Comparison of ENCODE assay signal across 19 cellular contexts in the genomic region with DNA sequence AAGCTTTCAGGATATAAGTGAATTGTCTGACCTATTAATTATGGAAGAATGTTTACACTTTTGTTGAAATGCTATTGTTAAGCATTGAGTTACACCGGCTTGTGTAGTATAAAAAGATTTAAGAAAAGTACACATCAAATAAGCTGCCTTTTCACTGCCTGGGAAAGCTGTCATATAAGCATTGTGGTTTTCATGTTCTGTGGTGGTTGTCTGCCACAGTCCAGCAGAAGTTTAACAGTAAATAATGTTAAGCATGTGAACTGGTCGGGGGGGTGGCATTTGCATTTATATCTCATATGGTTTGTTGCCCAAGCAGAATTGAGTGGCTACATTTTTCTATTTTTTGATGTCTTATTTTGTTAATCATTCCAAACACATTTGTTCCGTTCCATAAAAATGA.
DNase-seq lines count a peak whose midpoint lies in the region; ATAC-seq, FAIRE-seq and TF ChIP-seq lines count a peak whose summit lies in the region.
"Had no signal": no experiment of that assay in that cellular context is flagged by ENCODE, and none has a peak within 500 bp of the region (broad histone marks: within the 10 kb centered on the region; RNA-seq: fewer than 3 reads in every experiment).

No MANE protein-coding gene starts in this region.

- H4K20me1 ChIP-seq in Loucy (ENCODE audit: insufficient read depth, low read length, poor library complexity, severe bottlenecking) (no peaks in the 10 kb centered on the region), Karpas-422 (ENCODE audit: insufficient read depth, low read depth, low read length) (no peaks in the 10 kb centered on the region)
- H4K20me1 ChIP-seq: BLaER1 treated with 17β-estradiol and CSF1 and Interleukin-3, amounts not matched to agents 10 nM and 100 nM had no signal

- H3K4me2 ChIP-seq in Loucy (ENCODE audit: low read depth, low read length, poor library complexity, severe bottlenecking) (peak overlapping the region; percentile 19), Karpas-422 (ENCODE audit: low read depth, low read length, poor library complexity, severe bottlenecking) (no peak overlapping the region)
- H3K4me2 ChIP-seq: BLaER1 treated with 17β-estradiol and CSF1 and Interleukin-3, amounts not matched to agents 10 nM and 100 nM had no signal

- TF ChIP-seq CTCF in Loucy (conservative IDR thresholded peaks at IDR 0.05; ENCODE audit: low read length): no peak
- TF ChIP-seq CTCF in epithelial cell of proximal tubule (conservative IDR thresholded peaks at IDR 0.05; ENCODE audit: low read depth, low read length): no peak

- H3K79me2 ChIP-seq in Loucy (ENCODE audit: insufficient read depth, low read length): no peaks in the 10 kb centered on the region
- H3K79me2 ChIP-seq in Karpas-422 (ENCODE audit: low read length): no peaks in the 10 kb centered on the region

- H3K9me3 ChIP-seq in Loucy (ENCODE audit: insufficient read depth, low read depth, low read length) (no peaks in the 10 kb centered on the region), small intestine (ENCODE audit: control insufficient read depth, low read depth) (no peaks in the 10 kb centered on the region), Karpas-422 (ENCODE audit: low read length) (0 out of 2 replicates have a peak, but pooled peaks cover 3% of the 10 kb centered on the region)

- H3K4me3 ChIP-seq in Loucy (ENCODE audit: low read length, poor library complexity, severe bottlenecking) (no peak overlapping the region), epithelial cell of proximal tubule (ENCODE audit: low read depth, low read length) (no peak overlapping the region), small intestine (ENCODE audit: low read depth in 1 of 2, low read length in 2 of 2) (no peak overlapping the region), Karpas-422 (ENCODE audit: low read length) (no peak overlapping the region)
- H3K4me3 ChIP-seq: BLaER1 treated with 17β-estradiol and CSF1 and Interleukin-3, amounts not matched to agents 10 nM and 100 nM; GM12878; GM23248; HAP-1; K562 had no signal

- no peaks in the 10 kb centered on the region for H3K36me3 ChIP-seq in Loucy (ENCODE audit: insufficient read depth, low read length)
- no peaks in the 10 kb centered on the region for H3K36me3 ChIP-seq in small intestine (ENCODE audit: control insufficient read depth in 2 of 2, insufficient read depth in 2 of 2, low read length in 2 of 2)
- no peaks in the 10 kb centered on the region for H3K36me3 ChIP-seq in Karpas-422 (ENCODE audit: insufficient read depth, low read length)
- H3K36me3 ChIP-seq: BLaER1 treated with 17β-estradiol and CSF1 and Interleukin-3, amounts not matched to agents 10 nM and 100 nM; HAP-1 had no signal

- H3F3A ChIP-seq in Loucy (ENCODE audit: low read depth): no peaks in the 10 kb centered on the region

- no peak overlapping the region for H3K27ac ChIP-seq in small intestine (ENCODE audit: low read depth in 1 of 2, low read length in 1 of 2)
- H3K27ac ChIP-seq in Karpas-422 (ENCODE audit: low read length): no peak overlapping the region
- H3K27ac ChIP-seq: BLaER1 treated with 17β-estradiol and CSF1 and Interleukin-3, amounts not matched to agents 10 nM and 100 nM; GM23248 had no signal

- WGBS in small intestine, 3 donors: 35 to 49% (median 38%) methylated on average over 3 of the region's 3 CpGs

- H3K9ac ChIP-seq in Loucy (ENCODE audit: low read depth, low read length, poor library complexity, severe bottlenecking) (no peak overlapping the region), Karpas-422 (ENCODE audit: low read length) (no peak overlapping the region)
- H3K9ac ChIP-seq: BLaER1 treated with 17β-estradiol and CSF1 and Interleukin-3, amounts not matched to agents 10 nM and 100 nM; GM23248 had no signal

- no peak for ATAC-seq in GM18520 (IDR thresholded peaks at IDR 0.05; ENCODE audit: unreplicated experiment)
- ATAC-seq: CD8-positive, alpha-beta T cell; GM12878; K562 had no signal

- no peak overlapping the region for H2AFZ ChIP-seq in Loucy (ENCODE audit: low read length)
- no peak overlapping the region for H2AFZ ChIP-seq in Karpas-422 (ENCODE audit: low read length)
- H2AFZ ChIP-seq: GM23248 had no signal

- no peak for FAIRE-seq in small intestine (lab: Jason Lieb, UNC)
- FAIRE-seq: D721Med, GM12878, GM19239, HTR-8/SVneo, K562 had no signal

- H3K4me1 ChIP-seq in Loucy (ENCODE audit: insufficient read depth, low read length, poor library complexity, severe bottlenecking) (peaks cover 20% of the 10 kb centered on the region), small intestine (ENCODE audit: control insufficient read depth in 2 of 2, insufficient read depth in 1 of 2, low read depth in 1 of 2, low read length in 1 of 2) (no peaks in the 10 kb centered on the region), Karpas-422 (ENCODE audit: low read length) (no peaks in the 10 kb centered on the region)
- H3K4me1 ChIP-seq: BLaER1 treated with 17β-estradiol and CSF1 and Interleukin-3, amounts not matched to agents 10 nM and 100 nM; HAP-1 had no signal

- H3K9me2 ChIP-seq in Loucy (replicated peaks; ENCODE audit: low read depth, low read length) (no peaks in the 10 kb centered on the region), Karpas-422 (replicated peaks; ENCODE audit: insufficient read depth, low read length) (no peaks in the 10 kb centered on the region)

- H3K27me3 ChIP-seq in Loucy (ENCODE audit: insufficient read depth, low read length, poor library complexity, severe bottlenecking) (no peaks in the 10 kb centered on the region), small intestine (ENCODE audit: control insufficient read depth in 2 of 2, insufficient read depth in 2 of 2, low read length in 2 of 2) (no peaks in the 10 kb centered on the region), Karpas-422 (ENCODE audit: low read length) (no peaks in the 10 kb centered on the region)
- H3K27me3 ChIP-seq: BLaER1 treated with 17β-estradiol and CSF1 and Interleukin-3, amounts not matched to agents 10 nM and 100 nM had no signal

- peak; percentile 6 for DNase-seq in epithelial cell of proximal tubule (ENCODE audit: low read depth)
- DNase-seq in left kidney (ENCODE audit: low read depth, low spot score): peak; percentile 3
- DNase-seq in small intestine: peak; percentile 12
- no peak for DNase-seq in GDM1 (lab: John Stamatoyannopoulos, UW)
- DNase-seq in Karpas-422: no peak
- DNase-seq: CD8-positive, alpha-beta T cell; COR-L47; DMS79; GM23248; IMR-90 had no signal

Comparison
In these comparisons a context has a peak if more than half of its experiments do, and no peak if none do; other contexts are left out.
1. DNase-seq: peak in epithelial cell of proximal tubule (single experiment), left kidney (single experiment) and small intestine (single experiment); none in GDM1 (single experiment) and Karpas-422 (single experiment).